Comparison of ENCODE assay signal across 23 cellular contexts in the genomic region with DNA sequence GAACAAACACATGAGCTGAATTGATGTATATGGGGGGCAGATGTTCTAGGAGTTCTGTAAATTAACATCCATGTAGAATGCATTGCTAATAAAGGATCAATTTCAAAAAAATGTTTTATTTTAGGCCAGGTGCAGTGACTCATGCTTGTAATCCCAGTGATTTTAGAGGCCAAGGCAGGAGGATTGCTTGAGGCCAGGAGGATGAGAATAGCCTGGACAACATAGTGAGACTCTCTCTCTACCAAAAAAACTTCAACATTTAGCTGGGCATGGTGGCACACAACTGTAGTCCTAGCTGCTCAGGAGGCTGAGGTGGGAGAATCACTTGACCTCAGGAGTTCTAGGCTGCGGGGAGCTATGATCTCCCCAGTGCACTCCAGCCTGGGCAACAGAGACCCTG. TPM values are rescaled to one million over a fixed set of nuclear protein-coding genes. Genes with fewer than 3 reads are reported as not detected.
DNase-seq lines count a peak whose midpoint lies in the region; ATAC-seq and TF ChIP-seq lines count a peak whose summit lies in the region.
"Had no signal": no experiment of that assay in that cellular context is flagged by ENCODE, and none has a peak within 500 bp of the region (broad histone marks: within the 10 kb centered on the region; RNA-seq: fewer than 3 reads in every experiment).

No MANE protein-coding gene starts in this region.

- intact Hi-C loops in naive thymus-derived CD4-positive, alpha-beta T cell (cut with micrococcal nuclease) = loop anchor here in 1 of 2 donors (10.0 kb wide), 1 partner anchor 1638 kb away; the partner anchor contains the start of gene MRPS25

- no peak overlapping the region for H3K27ac ChIP-seq in CD4-positive, CD25-positive, alpha-beta regulatory T cell (ENCODE audit: insufficient read depth, low read length, poor library complexity, severe bottlenecking)
- peak overlapping the region; percentile 19 for H3K27ac ChIP-seq in OCI-LY1 (ENCODE audit: low read depth, low read length, poor library complexity, severe bottlenecking)
- no peak overlapping the region for H3K27ac ChIP-seq in naive thymus-derived CD4-positive, alpha-beta T cell (ENCODE audit: low read depth, low read length)
- no peak overlapping the region for H3K27ac ChIP-seq in WERI-Rb-1
- H3K27ac ChIP-seq: A549; BLaER1 treated with 17β-estradiol and CSF1 and Interleukin-3, amounts not matched to agents 10 nM and 100 nM; GM23248 had no signal

- H3K4me1 Mint-ChIP-seq in CD4-positive, CD25-positive, alpha-beta regulatory T cell = peaks cover 14 to 70% (median 37%) of the 10 kb centered on the region in 4 donors
- peaks cover 19% of the 10 kb centered on the region for H3K4me1 Mint-ChIP-seq in T-helper 17 cell
- peaks cover 27 to 67% (median 51%) of the 10 kb centered on the region in 7 donors for H3K4me1 Mint-ChIP-seq in naive thymus-derived CD4-positive, alpha-beta T cell

- CTCF ChIA-PET in naive thymus-derived CD4-positive, alpha-beta T cell (lab: Charles Lee) = interaction anchor here (1.4 to 3.8 kb wide), 3 partner anchors 10 to 80 kb away, joined by 6 to 32 read pairs (median 8); no protein-coding TSS in a partner anchor

- H3F3A ChIP-seq in OCI-LY1 (ENCODE audit: insufficient read depth, low read length) = no peaks in the 10 kb centered on the region

- no peaks in the 10 kb centered on the region for H3K9me2 ChIP-seq in OCI-LY1 (ENCODE audit: low read depth, low read length)

- H3K9me3 Mint-ChIP-seq in CD4-positive, CD25-positive, alpha-beta regulatory T cell = no peaks in the 10 kb centered on the region
- no peaks in the 10 kb centered on the region for H3K9me3 Mint-ChIP-seq in naive thymus-derived CD4-positive, alpha-beta T cell
- H3K9me3 Mint-ChIP-seq: CD4-positive, alpha-beta memory T cell had no signal

- peak overlapping the region in 2 of 3 donors; percentile 20 to 43 for H3K27ac Mint-ChIP-seq in CD4-positive, CD25-positive, alpha-beta regulatory T cell
- peak overlapping the region; percentile 100 for H3K27ac Mint-ChIP-seq in T-helper 17 cell
- H3K27ac Mint-ChIP-seq in naive thymus-derived CD4-positive, alpha-beta T cell = peak overlapping the region in 5 of 9 donors; percentile 21 to 98 (median 60)
- H3K27ac Mint-ChIP-seq: CD14-positive monocyte had no signal

- no peaks in the 10 kb centered on the region for H4K20me1 ChIP-seq in OCI-LY1 (ENCODE audit: insufficient read depth, low read length)
- H4K20me1 ChIP-seq: BLaER1 treated with 17β-estradiol and CSF1 and Interleukin-3, amounts not matched to agents 10 nM and 100 nM had no signal

- POLR2A ChIA-PET in naive thymus-derived CD4-positive, alpha-beta T cell (lab: Charles Lee) = interaction anchor here (0.9 to 4.1 kb wide), 4 partner anchors 11 to 77 kb away, joined by 3 to 32 read pairs (median 26); no protein-coding TSS in a partner anchor

- no peaks in the 10 kb centered on the region for H3K27me3 ChIP-seq in CD4-positive, CD25-positive, alpha-beta regulatory T cell (ENCODE audit: control insufficient read depth, insufficient read depth, low read length)
- H3K27me3 ChIP-seq in OCI-LY1 (ENCODE audit: insufficient read depth, low read length) (no peaks in the 10 kb centered on the region), WERI-Rb-1 (ENCODE audit: insufficient read depth, low read depth, severe bottlenecking) (no peaks in the 10 kb centered on the region)
- no peaks in the 10 kb centered on the region for H3K27me3 ChIP-seq in naive thymus-derived CD4-positive, alpha-beta T cell (ENCODE audit: control insufficient read depth in 2 of 2, insufficient read depth in 2 of 2, low read length in 2 of 2)
- H3K27me3 ChIP-seq: BE2C; BLaER1 treated with 17β-estradiol and CSF1 and Interleukin-3, amounts not matched to agents 10 nM and 100 nM had no signal

- no peaks in the 10 kb centered on the region for H3K9me3 ChIP-seq in CD4-positive, CD25-positive, alpha-beta regulatory T cell (ENCODE audit: control insufficient read depth in 2 of 2, low read length in 2 of 2)
- H3K9me3 ChIP-seq in OCI-LY1 (ENCODE audit: low read length) = no peaks in the 10 kb centered on the region
- H3K9me3 ChIP-seq in T-helper 17 cell (ENCODE audit: control insufficient read depth, low read length, poor library complexity, severe bottlenecking) = no peaks in the 10 kb centered on the region
- H3K9me3 ChIP-seq in naive thymus-derived CD4-positive, alpha-beta T cell (ENCODE audit: control insufficient read depth in 2 of 3, low read length in 3 of 3) = no peaks in the 10 kb centered on the region
- H3K9me3 ChIP-seq in WERI-Rb-1 (ENCODE audit: severe bottlenecking) = no peaks in the 10 kb centered on the region
- H3K9me3 ChIP-seq: A549, BE2C had no signal

- peaks cover 40% of the 10 kb centered on the region for H3K4me1 ChIP-seq in CD4-positive, CD25-positive, alpha-beta regulatory T cell (ENCODE audit: control insufficient read depth, insufficient read depth, low read length, poor library complexity, severe bottlenecking)
- peaks cover 18% of the 10 kb centered on the region for H3K4me1 ChIP-seq in OCI-LY1 (ENCODE audit: insufficient read depth, low read length, severe bottlenecking)
- peaks cover 17 to 44% of the 10 kb centered on the region in 2 donors for H3K4me1 ChIP-seq in naive thymus-derived CD4-positive, alpha-beta T cell (ENCODE audit: control insufficient read depth in 2 of 2, insufficient read depth in 2 of 2, low read length in 2 of 2)
- H3K4me1 ChIP-seq: BE2C had no signal

- ATAC-seq in CD4-positive, CD25-positive, alpha-beta regulatory T cell (ENCODE audit: low read depth in 2 of 2) = no peak
- ATAC-seq in T-helper 17 cell (no peak), GM18907 (IDR thresholded peaks at IDR 0.05; ENCODE audit: unreplicated experiment) (no peak), GM18511 (IDR thresholded peaks at IDR 0.05; ENCODE audit: unreplicated experiment) (no peak)
- no peak for ATAC-seq in naive thymus-derived CD4-positive, alpha-beta T cell
- ATAC-seq: A549 had no signal

- H3K4me3 ChIP-seq in CD4-positive, CD25-positive, alpha-beta regulatory T cell (ENCODE audit: low read depth, low read length) = no peak overlapping the region
- no peak overlapping the region for H3K4me3 ChIP-seq in OCI-LY1 (ENCODE audit: low read depth, low read length, poor library complexity, severe bottlenecking)
- H3K4me3 ChIP-seq in naive thymus-derived CD4-positive, alpha-beta T cell (ENCODE audit: low read length) = no peak overlapping the region
- no peak overlapping the region for H3K4me3 ChIP-seq in WERI-Rb-1 (ENCODE audit: low read depth, low read length)
- H3K4me3 ChIP-seq: A549; BLaER1 treated with 17β-estradiol and CSF1 and Interleukin-3, amounts not matched to agents 10 nM and 100 nM; GM23248 had no signal

- H3K4me2 ChIP-seq in OCI-LY1 (ENCODE audit: low read length) = no peak overlapping the region
- H3K4me2 ChIP-seq: A549; BLaER1 treated with 17β-estradiol and CSF1 and Interleukin-3, amounts not matched to agents 10 nM and 100 nM had no signal

- no peaks in the 10 kb centered on the region for H3K79me2 ChIP-seq in OCI-LY1 (ENCODE audit: insufficient read depth, low read length)

- TF ChIP-seq CTCF in OCI-LY1 (IDR thresholded peaks at IDR 0.05; ENCODE audit: low read length) = no peak
- no peak for TF ChIP-seq CTCF in WERI-Rb-1 (IDR thresholded peaks at IDR 0.05; ENCODE audit: low read depth, low read length)

- H3K4me3 Mint-ChIP-seq in CD4-positive, CD25-positive, alpha-beta regulatory T cell = no peak overlapping the region
- no peak overlapping the region for H3K4me3 Mint-ChIP-seq in T-helper 17 cell
- H3K4me3 Mint-ChIP-seq in naive thymus-derived CD4-positive, alpha-beta T cell = no peak overlapping the region
- H3K4me3 Mint-ChIP-seq: CD14-positive monocyte had no signal

- H3K9ac ChIP-seq in OCI-LY1 (ENCODE audit: low read length) = no peak overlapping the region
- H3K9ac ChIP-seq: BLaER1 treated with 17β-estradiol and CSF1 and Interleukin-3, amounts not matched to agents 10 nM and 100 nM; GM23248 had no signal

- no peaks in the 10 kb centered on the region for H3K27me3 Mint-ChIP-seq in CD4-positive, CD25-positive, alpha-beta regulatory T cell
- no peaks in the 10 kb centered on the region for H3K27me3 Mint-ChIP-seq in T-helper 17 cell
- no peaks in the 10 kb centered on the region for H3K27me3 Mint-ChIP-seq in naive thymus-derived CD4-positive, alpha-beta T cell
- H3K27me3 Mint-ChIP-seq: CD4-positive, alpha-beta memory T cell had no signal

- no peaks in the 10 kb centered on the region for H3K36me3 Mint-ChIP-seq in CD4-positive, CD25-positive, alpha-beta regulatory T cell
- H3K36me3 Mint-ChIP-seq in T-helper 17 cell (ENCODE audit: low read depth) = no peaks in the 10 kb centered on the region
- peaks cover 0 to 8% (median 0%) of the 10 kb centered on the region in 5 donors for H3K36me3 Mint-ChIP-seq in naive thymus-derived CD4-positive, alpha-beta T cell
- H3K36me3 Mint-ChIP-seq: CD14-positive monocyte; CD4-positive, alpha-beta memory T cell had no signal

- no peak overlapping the region for H2AFZ ChIP-seq in OCI-LY1 (ENCODE audit: low read length)
- H2AFZ ChIP-seq: GM23248 had no signal

- H3K36me3 ChIP-seq in CD4-positive, CD25-positive, alpha-beta regulatory T cell (ENCODE audit: control insufficient read depth, insufficient read depth, low read length) = no peaks in the 10 kb centered on the region
- H3K36me3 ChIP-seq in OCI-LY1 (ENCODE audit: insufficient read depth, low read length) (no peaks in the 10 kb centered on the region), WERI-Rb-1 (no peaks in the 10 kb centered on the region)
- no peaks in the 10 kb centered on the region for H3K36me3 ChIP-seq in naive thymus-derived CD4-positive, alpha-beta T cell (ENCODE audit: control insufficient read depth in 2 of 3, insufficient read depth in 3 of 3, low read length in 3 of 3)
- H3K36me3 ChIP-seq: BE2C; BLaER1 treated with 17β-estradiol and CSF1 and Interleukin-3, amounts not matched to agents 10 nM and 100 nM had no signal

- no peak for DNase-seq in CD4-positive, CD25-positive, alpha-beta regulatory T cell
- DNase-seq in T-helper 17 cell = no peak
- no peak for DNase-seq in naive thymus-derived CD4-positive, alpha-beta T cell
- DNase-seq in WERI-Rb-1 = no peak
- DNase-seq: 8988T; ACHN; AML-193; BE2C; Calu3; CD4-positive, alpha-beta memory T cell; COR-L47; DMS53; DMS79 treated with DMSO at 0.1 percent for 48 hours; GF-D8; GM23248; H7; HCEC 1CT had no signal

RNA-seq across cellular contexts. Expression of gene NUP210, which starts 6.5 kb away (rescaled TPM):
- total RNA-seq in CD4-positive, CD25-positive, alpha-beta regulatory T cell = 125 TPM
- polyA plus RNA-seq in CD4-positive, CD25-positive, alpha-beta regulatory T cell = 10 to 100 TPM; 42.4 to 46.9 (median 45.3) TPM
- 100 to 1,000 TPM; 125 to 137 TPM for total RNA-seq in T-helper 17 cell
- 100 to 1,000 TPM; 131 to 164 (median 150) TPM for total RNA-seq in naive thymus-derived CD4-positive, alpha-beta T cell
- 10 to 100 TPM; 52.6 to 93.6 TPM for polyA plus RNA-seq in naive thymus-derived CD4-positive, alpha-beta T cell
- total RNA-seq: GM23248 had no signal

RNA-seq across cellular contexts. Expression of gene HDAC11, which starts 53.5 kb away (rescaled TPM):
- 3.8 TPM for total RNA-seq in CD4-positive, CD25-positive, alpha-beta regulatory T cell
- 1 to 10 TPM; 2.1 to 8.8 (median 3.0) TPM for polyA plus RNA-seq in CD4-positive, CD25-positive, alpha-beta regulatory T cell
- total RNA-seq in T-helper 17 cell = 1 to 10 TPM; 2.3 to 6.1 TPM
- 1 to 10 TPM; 1.2 to 8.0 (median 7.3) TPM for total RNA-seq in naive thymus-derived CD4-positive, alpha-beta T cell
- 1 to 10 TPM; 4.5 to 6.3 TPM for polyA plus RNA-seq in naive thymus-derived CD4-positive, alpha-beta T cell

Comparison
In these comparisons a context has a peak if more than half of its experiments do, and no peak if none do; other contexts are left out.
1. H3K27ac Mint-ChIP-seq: peak in every context shown above with its lines; median percentile 100 in T-helper 17 cell; 60 in naive thymus-derived CD4-positive, alpha-beta T cell; 32 in CD4-positive, CD25-positive, alpha-beta regulatory T cell.